In genomic region chr6:122569372-122569771, GRCh38 we compare ENCODE assay signal across 20 cellular contexts. TPM values are rescaled to one million over a fixed set of nuclear protein-coding genes. Genes with fewer than 3 reads are reported as not detected.
"Had no signal": no experiment of that assay in that cellular context is flagged by ENCODE, and none has a peak within 500 bp of the region (broad histone marks: within the 10 kb centered on the region; RNA-seq: fewer than 3 reads in every experiment).

No MANE protein-coding gene starts in this region.

- DNase-seq: activated CD4-positive, alpha-beta T cell treated with anti-CD3 and anti-CD28 coated beads, Interleukin-2, amount 10 ng/mL, durations not matched to agents 24 days and 14 days; activated CD4-positive, CD25-positive, alpha-beta regulatory T cell; activated CD8-positive, alpha-beta memory T cell treated with anti-CD3 and anti-CD28 coated beads, Interleukin-2, amount 50 U/mL, for 4 hours; activated CD8-positive, alpha-beta T cell treated with anti-CD3 and anti-CD28 coated beads, Interleukin-2, amount 10 ng/mL, durations not matched to agents 7 days and 5 days; activated gamma-delta T cell treated with Interleukin-2 at 50 U/mL for 16 hours; activated T-cell treated with anti-CD3 and anti-CD28 coated beads, Interleukin-2, amount 50 U/mL, for 72 hours; amniotic stem cell; body of pancreas; caudate nucleus; effector CD4-positive, alpha-beta T cell; esophagus squamous epithelium; left ventricle myocardium superior had no signal

- H3K36me3 ChIP-seq: esophagus squamous epithelium had no signal

- H2AFZ ChIP-seq: hepatocyte had no signal

- FAIRE-seq: endothelial cell of umbilical vein, keratinocyte had no signal

- H3K4me3 ChIP-seq: body of pancreas, coronary artery, esophagus squamous epithelium, hepatocyte had no signal

- H3K9me3 Mint-ChIP-seq: activated CD4-positive, alpha-beta T cell treated with anti-CD3 and anti-CD28 coated beads, Interleukin-2, amount 10 ng/mL, durations not matched to agents 24 days and 14 days; stimulated activated effector memory CD8-positive, alpha-beta T cell treated with anti-CD3 and anti-CD28 coated beads, Interleukin-12 subunit alpha, Interleukin-12 subunit beta, amount 100 ng/mL, for 72 hours had no signal

- H3K4me3 Mint-ChIP-seq: activated CD4-positive, alpha-beta T cell treated with anti-CD3 and anti-CD28 coated beads, Interleukin-2, amount 10 ng/mL, durations not matched to agents 24 days and 14 days; activated CD8-positive, alpha-beta T cell treated with anti-CD3 and anti-CD28 coated beads, Interleukin-2, amount 10 ng/mL, durations not matched to agents 7 days and 5 days; activated naive CD8-positive, alpha-beta T cell; activated T-cell treated with anti-CD3 and anti-CD28 coated beads, Interleukin-2, amount 50 U/mL, for 72 hours; memory B cell; natural killer cell treated with Interleukin-12 subunit alpha and Interleukin-12 subunit beta and Interleukin-15 and Interleukin-18, amount 100 ng/mL, for 72 hours; stimulated activated effector memory CD8-positive, alpha-beta T cell treated with anti-CD3 and anti-CD28 coated beads, Interleukin-12 subunit alpha, Interleukin-12 subunit beta, amount 100 ng/mL, for 72 hours had no signal

- H3K4me1 Mint-ChIP-seq: stimulated activated effector memory CD8-positive, alpha-beta T cell treated with anti-CD3 and anti-CD28 coated beads, Interleukin-12 subunit alpha, Interleukin-12 subunit beta, amount 100 ng/mL, for 72 hours had no signal

- H3K27ac ChIP-seq: body of pancreas, coronary artery, esophagus squamous epithelium, hepatocyte had no signal

- H3K27ac Mint-ChIP-seq: activated CD4-positive, alpha-beta T cell treated with anti-CD3 and anti-CD28 coated beads, Interleukin-2, amount 10 ng/mL, durations not matched to agents 24 days and 14 days; activated CD8-positive, alpha-beta T cell treated with anti-CD3 and anti-CD28 coated beads, Interleukin-2, amount 10 ng/mL, durations not matched to agents 7 days and 5 days; activated naive CD8-positive, alpha-beta T cell; activated T-cell treated with anti-CD3 and anti-CD28 coated beads, Interleukin-2, amount 50 U/mL, for 72 hours; memory B cell; natural killer cell treated with Interleukin-12 subunit alpha and Interleukin-12 subunit beta and Interleukin-15 and Interleukin-18, amount 100 ng/mL, for 72 hours; stimulated activated effector memory CD8-positive, alpha-beta T cell treated with anti-CD3 and anti-CD28 coated beads, Interleukin-12 subunit alpha, Interleukin-12 subunit beta, amount 100 ng/mL, for 72 hours had no signal

- H3K9me3 ChIP-seq: body of pancreas, esophagus squamous epithelium had no signal

- H3K4me1 ChIP-seq: body of pancreas had no signal

- H3K36me3 Mint-ChIP-seq: memory B cell; natural killer cell treated with Interleukin-12 subunit alpha and Interleukin-12 subunit beta and Interleukin-15 and Interleukin-18, amount 100 ng/mL, for 72 hours; stimulated activated effector memory CD8-positive, alpha-beta T cell treated with anti-CD3 and anti-CD28 coated beads, Interleukin-12 subunit alpha, Interleukin-12 subunit beta, amount 100 ng/mL, for 72 hours had no signal

- H3K27me3 ChIP-seq: body of pancreas, esophagus squamous epithelium, hepatocyte had no signal

- H3K4me2 ChIP-seq: hepatocyte had no signal

- H3K27me3 Mint-ChIP-seq: activated CD4-positive, alpha-beta T cell treated with anti-CD3 and anti-CD28 coated beads, Interleukin-2, amount 10 ng/mL, durations not matched to agents 24 days and 14 days; natural killer cell treated with Interleukin-12 subunit alpha and Interleukin-12 subunit beta and Interleukin-15 and Interleukin-18, amount 100 ng/mL, for 72 hours had no signal

RNA-seq across cellular contexts. Expression of gene PKIB, which starts 40.8 kb away (rescaled TPM):
- total RNA-seq: activated CD4-positive, alpha-beta T cell treated with anti-CD3 and anti-CD28 coated beads, Interleukin-2, amount 10 ng/mL, durations not matched to agents 24 days and 14 days; endothelial cell of umbilical vein; natural killer cell treated with Interleukin-12 subunit alpha and Interleukin-12 subunit beta and Interleukin-15 and Interleukin-18, amount 100 ng/mL, for 72 hours had no signal
- polyA plus RNA-seq: endothelial cell of umbilical vein had no signal
